17 cellular contexts compared by ENCODE assay signal in the genomic region with DNA sequence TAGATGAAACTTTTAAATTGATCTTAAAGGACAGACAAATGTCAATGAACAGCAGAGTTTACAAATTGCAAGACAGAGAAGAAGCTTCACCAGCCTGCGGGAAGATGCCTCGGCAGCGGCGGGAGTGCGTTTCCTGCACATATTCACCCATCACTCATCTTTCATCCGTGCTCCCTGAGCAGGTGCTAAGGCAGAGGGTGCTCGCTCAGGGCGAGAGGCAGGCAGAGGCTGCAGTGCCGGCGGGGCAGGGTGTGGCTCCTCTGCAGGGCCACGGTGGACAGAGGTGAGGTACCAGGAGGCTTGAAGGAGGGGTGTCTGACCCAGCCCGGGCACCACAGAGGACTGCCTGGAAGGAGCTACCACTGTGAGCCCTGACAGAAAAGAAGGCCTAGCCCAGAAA.
"Had no signal": no experiment of that assay in that cellular context is flagged by ENCODE, and none has a peak within 500 bp of the region (broad histone marks: within the 10 kb centered on the region; RNA-seq: fewer than 3 reads in every experiment).

No MANE protein-coding gene starts in this region.

- H3K9me3 ChIP-seq: esophagus squamous epithelium, neutrophil, prostate gland, right atrium auricular region, testis, tibial artery had no signal

- H2AFZ ChIP-seq: parathyroid adenoma had no signal

- H3K27me3 ChIP-seq: right atrium auricular region, testis had no signal

- H3K9ac ChIP-seq: parathyroid adenoma had no signal

- H3K36me3 ChIP-seq: esophagus squamous epithelium, neutrophil, prostate gland, right atrium auricular region, tibial artery had no signal

- DNase-seq: cortex of kidney; effector memory CD8-positive, alpha-beta T cell; erythroblast; esophagus squamous epithelium; left ventricle myocardium superior; stimulated activated CD4-positive, alpha-beta T cell treated with anti-CD3 and anti-CD28 coated beads, Interleukin-4, amount 100 ng/mL, for 4 hours; stimulated activated naive CD8-positive, alpha-beta T cell treated with anti-CD3 and anti-CD28 coated beads, Interleukin-15, Interleukin-2, amounts not matched to agents 100 U/mL and 50 U/mL, for 24 hours; substantia nigra; testis had no signal

- H3K4me1 ChIP-seq: parathyroid adenoma, prostate gland, testis had no signal

- H3K4me3 ChIP-seq: esophagus squamous epithelium, lung, prostate gland, right atrium auricular region, testis, tibial artery had no signal

- H3K27ac ChIP-seq: esophagus squamous epithelium, neutrophil, parathyroid adenoma, prostate gland, right atrium auricular region, testis, tibial artery had no signal

- H3K79me2 ChIP-seq: parathyroid adenoma had no signal

- ATAC-seq: effector memory CD8-positive, alpha-beta T cell; left ventricle myocardium superior; sciatic nerve; stimulated activated memory B cell treated with anti-CD40 and anti-IgM and Interleukin-4, amounts not matched to agents 10 μg/mL and 1 μg/mL and 100 μg/mL, for 72 hours; stimulated activated naive CD8-positive, alpha-beta T cell treated with anti-CD3 and anti-CD28 coated beads, Interleukin-15, Interleukin-2, amounts not matched to agents 100 U/mL and 50 U/mL, for 24 hours had no signal
